ENCODE assay signal across 19 cellular contexts in the genomic region with DNA sequence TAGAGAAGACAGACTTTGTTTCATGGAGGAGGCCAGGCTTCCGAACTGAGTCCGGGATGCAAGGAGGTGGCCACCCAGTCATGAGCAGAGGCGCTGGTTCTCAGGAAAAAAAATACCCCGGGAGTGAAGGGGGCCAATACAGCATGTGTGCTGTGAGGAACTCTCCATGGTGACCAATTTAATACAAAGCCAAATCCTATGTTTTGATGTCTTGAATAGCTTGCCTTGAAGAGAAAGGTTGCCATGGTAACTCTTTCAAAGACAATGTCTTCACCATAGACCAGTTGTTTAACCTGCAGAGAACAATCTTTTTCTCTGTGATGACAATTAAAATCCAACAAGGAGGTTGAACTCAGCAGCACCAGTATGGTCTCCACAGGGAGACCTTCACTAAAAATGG.
DNase-seq lines count a peak whose midpoint lies in the region; ATAC-seq lines count a peak whose summit lies in the region.
"Had no signal": no experiment of that assay in that cellular context is flagged by ENCODE, and none has a peak within 500 bp of the region (broad histone marks: within the 10 kb centered on the region; RNA-seq: fewer than 3 reads in every experiment).

No MANE protein-coding gene starts in this region.

- no peaks in the 10 kb centered on the region; the same call in 1 of the 2 replicates for H3K4me1 ChIP-seq in HAP-1
- H3K4me1 ChIP-seq: BE2C had no signal

- ATAC-seq in GM21515 (IDR thresholded peaks at IDR 0.05; ENCODE audit: unreplicated experiment), result no peak
- no peak for ATAC-seq in GM18907 (IDR thresholded peaks at IDR 0.05; ENCODE audit: unreplicated experiment)
- ATAC-seq: GM12878, SK-N-SH treated with all-trans-retinoic acid at 6 μM for 48 hours had no signal

- no peaks in the 10 kb centered on the region for H3K27me3 ChIP-seq in HAP-1 (ENCODE audit: low read depth)
- H3K27me3 ChIP-seq: BE2C had no signal

- no peak overlapping the region for H3K4me3 ChIP-seq in HAP-1
- H3K4me3 ChIP-seq: GM12878 had no signal

- in situ Hi-C loops in HAP-1 (cut with MboI; ENCODE audit: low sequenced_read_pairs), result no loop called here

- DNase-seq in COR-L47 (lab: John Stamatoyannopoulos, UW) (peak; percentile 90), HAP-1 (ENCODE audit: low spot score in 2 of 2) (peak; percentile 11 to 64), NCI-H2227 treated with DMSO at 0.1 percent for 48 hours (lab: John Stamatoyannopoulos, UW) (peak; percentile 84), iPS-NIHi11 (ENCODE audit: low spot score) (peak; percentile 28), HK-2 (ENCODE audit: unreplicated experiment) (no peak)
- DNase-seq: BE2C; CD4-positive, alpha-beta memory T cell; GOT3; HFFc6; KG1; NCI-H1092; NCI-H2029; NCI-H226; NCI-H774; SHP77 had no signal

- no peaks in the 10 kb centered on the region for H3K9me3 ChIP-seq in HAP-1
- H3K9me3 ChIP-seq: BE2C had no signal

- H3K36me3 ChIP-seq in HAP-1 (replicated peaks), result no peaks in the 10 kb centered on the region
- H3K36me3 ChIP-seq: BE2C had no signal
